Comparison of ENCODE assay signal across 19 cellular contexts in the genomic region with DNA sequence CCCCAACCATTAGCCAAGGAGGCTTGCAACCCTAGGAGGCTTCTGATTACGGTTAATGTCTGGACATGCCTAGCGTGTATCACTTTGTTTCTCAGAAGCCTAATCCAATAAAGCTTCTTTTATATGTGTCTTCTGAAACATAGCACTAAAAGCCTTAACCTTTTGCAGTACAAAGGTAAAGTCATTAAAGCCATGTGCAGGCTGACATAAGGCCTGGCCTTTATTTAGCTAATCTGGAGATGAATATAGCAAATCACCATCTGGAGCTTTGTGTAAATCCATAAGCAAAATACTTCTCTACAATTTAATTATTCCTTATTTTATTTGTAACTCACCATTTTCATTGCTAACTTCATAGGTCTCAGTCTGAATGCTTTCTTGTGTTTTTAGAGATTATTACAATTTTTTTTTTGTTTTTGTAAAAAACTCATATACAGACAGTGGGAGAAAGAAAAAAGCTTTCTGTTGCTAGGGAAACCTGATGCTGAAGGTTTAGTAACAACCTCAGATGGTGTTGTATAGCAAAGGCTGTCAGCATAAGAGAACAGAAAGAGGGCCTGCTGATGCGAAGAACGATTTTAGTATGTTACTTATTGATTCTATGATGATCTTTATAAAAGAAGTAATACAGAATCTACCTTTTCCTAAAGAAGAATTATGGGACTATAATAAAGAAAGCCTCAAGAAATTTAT. TPM values are rescaled to one million over a fixed set of nuclear protein-coding genes. Genes with fewer than 3 reads are reported as not detected.
A peak's percentile ranks its signal among the peaks of the same experiment; 100 is the strongest.
DNase-seq lines count a peak whose midpoint lies in the region; ATAC-seq and TF ChIP-seq lines count a peak whose summit lies in the region.
"Had no signal": no experiment of that assay in that cellular context is flagged by ENCODE, and none has a peak within 500 bp of the region (broad histone marks: within the 10 kb centered on the region; RNA-seq: fewer than 3 reads in every experiment).

A gene (minus strand): TSS at position 93 of the 693 bp plus-strand sequence. CDS start 211,816 bp downstream, outside the sequence.

- H3K27ac Mint-ChIP-seq in CD8-positive, alpha-beta memory T cell = no peak within 1 kb of the TSS
- H3K27ac Mint-ChIP-seq: activated T-helper 17 cell treated with anti-CD3 and anti-CD28 coated beads, Interleukin-2, amount 50 U/mL, for 72 hours; stimulated activated naive CD8-positive, alpha-beta T cell treated with anti-CD3 and anti-CD28 coated beads, Interleukin-15, Interleukin-2, amounts not matched to agents 100 ng/mL and 50 ng/mL, for 24 hours had no signal

- 82 to 94% (median 88%) methylated on average over 4 of the region's 4 CpGs for WGBS in spleen, 5 donors

- no peaks in the 10 kb centered on the region for H3K9me3 ChIP-seq in mucosa of descending colon
- no peaks in the 10 kb centered on the region for H3K9me3 ChIP-seq in spleen
- H3K9me3 ChIP-seq in CD8-positive, alpha-beta memory T cell (ENCODE audit: low read length) = no peaks in the 10 kb centered on the region
- H3K9me3 ChIP-seq: uterus had no signal

- TF ChIP-seq CTCF in mucosa of descending colon (IDR thresholded peaks at IDR 0.05) (no peak), spleen (IDR thresholded peaks at IDR 0.05 in 8 of 11, conservative IDR thresholded peaks at IDR 0.05 in 3 of 11) (no peak)

- H3K4me3 ChIP-seq in mucosa of descending colon (no peak within 1 kb of the TSS), spleen (no peak within 1 kb of the TSS)
- no peak within 1 kb of the TSS for H3K4me3 ChIP-seq in CD8-positive, alpha-beta memory T cell (ENCODE audit: low read length)
- H3K4me3 ChIP-seq: uterus had no signal

- H3K4me1 ChIP-seq in mucosa of descending colon (ENCODE audit: low read depth) (peaks cover 9% of the 10 kb centered on the region), spleen (no peaks in the 10 kb centered on the region)
- H3K4me1 ChIP-seq in CD8-positive, alpha-beta memory T cell (ENCODE audit: insufficient read depth, low read length) = no peaks in the 10 kb centered on the region
- H3K4me1 ChIP-seq: parathyroid adenoma, uterus had no signal

- no peaks in the 10 kb centered on the region for H3K27me3 ChIP-seq in spleen (replicated peaks in 1 of 7)
- H3K27me3 ChIP-seq in CD8-positive, alpha-beta memory T cell (ENCODE audit: insufficient read depth, low read length, poor library complexity, severe bottlenecking) = no peaks in the 10 kb centered on the region
- H3K27me3 ChIP-seq: uterus had no signal

- TF ChIP-seq POLR2A in spleen (IDR thresholded peaks at IDR 0.05) = no peak

- H3K36me3 ChIP-seq in mucosa of descending colon (ENCODE audit: low read depth) (no peaks in the 10 kb centered on the region), spleen (no peaks in the 10 kb centered on the region)
- H3K36me3 ChIP-seq in CD8-positive, alpha-beta memory T cell (ENCODE audit: insufficient read depth, low read length) = no peaks in the 10 kb centered on the region
- H3K36me3 ChIP-seq: uterus had no signal

- H3K27ac ChIP-seq in spleen = no peak within 1 kb of the TSS
- H3K27ac ChIP-seq in CD8-positive, alpha-beta memory T cell (ENCODE audit: low read depth, low read length) = no peak within 1 kb of the TSS
- H3K27ac ChIP-seq: parathyroid adenoma, uterus had no signal

- no peaks in the 10 kb centered on the region for H3K27me3 Mint-ChIP-seq in CD8-positive, alpha-beta memory T cell
- H3K27me3 Mint-ChIP-seq: activated T-helper 17 cell treated with anti-CD3 and anti-CD28 coated beads, Interleukin-2, amount 50 U/mL, for 72 hours; central memory CD8-positive, alpha-beta T cell; stimulated activated naive CD8-positive, alpha-beta T cell treated with anti-CD3 and anti-CD28 coated beads, Interleukin-15, Interleukin-2, amounts not matched to agents 100 ng/mL and 50 ng/mL, for 24 hours had no signal

- H3K9me3 Mint-ChIP-seq in CD8-positive, alpha-beta memory T cell = peaks cover 4 to 22% (median 6%) of the 10 kb centered on the region in 5 donors

- H3K36me3 Mint-ChIP-seq in CD8-positive, alpha-beta memory T cell = no peaks in the 10 kb centered on the region

- no peak within 1 kb of the TSS for H3K4me3 Mint-ChIP-seq in CD8-positive, alpha-beta memory T cell
- H3K4me3 Mint-ChIP-seq: activated T-helper 17 cell treated with anti-CD3 and anti-CD28 coated beads, Interleukin-2, amount 50 U/mL, for 72 hours; central memory CD8-positive, alpha-beta T cell; stimulated activated naive CD8-positive, alpha-beta T cell treated with anti-CD3 and anti-CD28 coated beads, Interleukin-15, Interleukin-2, amounts not matched to agents 100 ng/mL and 50 ng/mL, for 24 hours had no signal

- intact Hi-C loops in mucosa of descending colon (cut with DNase I, micrococcal nuclease) (no loop called here), spleen (cut with DNase I; ENCODE audit: low total_unique reads) (no loop called here)

- H3K4me1 Mint-ChIP-seq in CD8-positive, alpha-beta memory T cell = no peaks in the 10 kb centered on the region
- H3K4me1 Mint-ChIP-seq: activated T-helper 17 cell treated with anti-CD3 and anti-CD28 coated beads, Interleukin-2, amount 50 U/mL, for 72 hours; central memory CD8-positive, alpha-beta T cell had no signal

- POLR2A ChIA-PET in CD8-positive, alpha-beta memory T cell (lab: Charles Lee) = no interaction called here

- peak; percentile 93 for ATAC-seq in mucosa of descending colon
- no peak for ATAC-seq in HG03432 (IDR thresholded peaks at IDR 0.05; ENCODE audit: unreplicated experiment)
- ATAC-seq: activated T-helper 17 cell treated with anti-CD3 and anti-CD28 coated beads, Interleukin-2, amount 50 U/mL, for 72 hours; left ventricle myocardium superior had no signal

- CTCF ChIA-PET in CD8-positive, alpha-beta memory T cell (lab: Charles Lee) = no interaction called here

- peak; percentile 93 for DNase-seq in DMS153 (lab: John Stamatoyannopoulos, UW)
- peak; percentile 89 to 90 for DNase-seq in NCI-H1930 (lab: John Stamatoyannopoulos, UW)
- peak; percentile 48 for DNase-seq in NCI-H774 (lab: John Stamatoyannopoulos, UW)
- DNase-seq in mucosa of descending colon = peak in 1 of 3 donors; percentile 11
- no peak for DNase-seq in spleen
- DNase-seq in A172 (ENCODE audit: low spot score) = no peak
- DNase-seq in CD8-positive, alpha-beta memory T cell = no peak
- DNase-seq: activated CD8-positive, alpha-beta memory T cell treated with anti-CD3 and anti-CD28 coated beads for 24 hours; DND-41; foreskin fibroblast; left ventricle myocardium superior; NK-92 treated with Interleukin-12 subunit alpha and Interleukin-12 subunit beta, amount 100 ng/mL, for 24 hours; uterus had no signal

RNA-seq across cellular contexts. Expression of the gene that starts here (rescaled TPM):
- total RNA-seq in mucosa of descending colon = under 1 TPM; 0.16 to 0.61 (median 0.60) TPM
- total RNA-seq in spleen = under 1 TPM in 4 of 7 donors, not detected in 3; 0.21 to 0.72 (median 0.31) TPM
- polyA plus RNA-seq in spleen = under 1 TPM in 1 of 3 donors, not detected in 2; under 0.01 TPM
- 0.24 and 0.81 TPM in 2 replicates for total RNA-seq in A172 (2014; rRNA removed; shearing (Covaris generic))
- not detected for total RNA-seq in CD8-positive, alpha-beta memory T cell
- polyA plus RNA-seq in CD8-positive, alpha-beta memory T cell = not detected
- total RNA-seq: activated T-helper 17 cell treated with anti-CD3 and anti-CD28 coated beads, Interleukin-2, amount 50 U/mL, for 72 hours; left ventricle myocardium superior; T-helper 1 cell treated with Interleukin-12 subunit alpha and Interleukin-12 subunit beta and Interleukin-4 antibody, amounts not matched to agents 30 ng/mL and 1 ng/mL, for 36 hours had no signal

Comparison
In these comparisons a context has a peak if more than half of its experiments do, and no peak if none do; other contexts are left out.
1. Peak in ATAC-seq in mucosa of descending colon; RNA of the gene not detected or under 1 TPM.
2. DNase-seq: peak in DMS153 (single experiment), NCI-H1930 (2 of 2) and NCI-H774 (single experiment); none in spleen (single experiment), A172 (single experiment) and CD8-positive, alpha-beta memory T cell (0 of 5).